In genomic region chr15:55289011-55289572, GRCh38 we compare ENCODE assay signal across 8 cellular contexts. TPM values are rescaled to one million over a fixed set of nuclear protein-coding genes. Genes with fewer than 3 reads are reported as not detected.
DNase-seq lines count a peak whose midpoint lies in the region; ATAC-seq, FAIRE-seq and TF ChIP-seq lines count a peak whose summit lies in the region.

No MANE protein-coding gene starts in this region.

- peak overlapping the region; percentile 94 for H3K4me2 ChIP-seq in astrocyte (ENCODE audit: low read length)
- peak overlapping the region; percentile 99 for H3K4me2 ChIP-seq in smooth muscle cell

- H3K36me3 Mint-ChIP-seq in astrocyte (ENCODE audit: low read depth, unreplicated experiment): peaks cover 2% of the 10 kb centered on the region

- H4K20me1 ChIP-seq in astrocyte (ENCODE audit: insufficient read depth, low read length) (peaks cover 4% of the 10 kb centered on the region), smooth muscle cell (ENCODE audit: low read depth) (no peaks in the 10 kb centered on the region)

- CTCF ChIA-PET in RWPE1 (lab: Yijun Ruan, JAX): interaction anchor here (0.5 to 0.7 kb wide), 2 partner anchors 29 to 72 kb away, joined by 3 read pairs; no protein-coding TSS in a partner anchor

- H3K4me1 ChIP-seq in astrocyte (ENCODE audit: insufficient read depth, low read length) (peaks cover 7% of the 10 kb centered on the region), iPS-18a (ENCODE audit: control insufficient read depth, low read depth, low read length) (peaks cover 16% of the 10 kb centered on the region), smooth muscle cell (ENCODE audit: low read depth) (peaks cover 7% of the 10 kb centered on the region)

- H3F3A ChIP-seq in smooth muscle cell (ENCODE audit: low read depth): no peaks in the 10 kb centered on the region

- POLR2A ChIA-PET in RWPE1 (lab: Yijun Ruan, JAX; ENCODE audit: low non-redundant PET): no interaction called here

- no peaks in the 10 kb centered on the region for H3K9me3 ChIP-seq in astrocyte (ENCODE audit: insufficient read depth, low read depth, low read length)
- H3K9me3 ChIP-seq in iPS-18a (ENCODE audit: control insufficient read depth, low read depth, low read length): no peaks in the 10 kb centered on the region
- H3K9me3 ChIP-seq in smooth muscle cell (replicated peaks; ENCODE audit: low read depth): no peaks in the 10 kb centered on the region

- peak overlapping the region; percentile 83 for H3K27ac Mint-ChIP-seq in astrocyte (ENCODE audit: unreplicated experiment)

- no peak for FAIRE-seq in astrocyte (lab: Jason Lieb, UNC)

- H3K27ac ChIP-seq in RWPE1 (peak overlapping the region; percentile 87), astrocyte (ENCODE audit: low read depth, low read length) (peak overlapping the region; percentile 84), iPS-18a (ENCODE audit: low read length) (no peak overlapping the region), smooth muscle cell (ENCODE audit: low read depth) (peak overlapping the region; percentile 82)

- WGBS in smooth muscle cell (ENCODE audit: low lambda C conversion rate): 9% methylated on average over 15 of the region's 15 CpGs

- H3K27me3 ChIP-seq in astrocyte (ENCODE audit: insufficient read depth, low read length) (no peaks in the 10 kb centered on the region), iPS-18a (ENCODE audit: control insufficient read depth, insufficient read depth, low read length) (peaks cover 8% of the 10 kb centered on the region), smooth muscle cell (ENCODE audit: low read depth) (no peaks in the 10 kb centered on the region)

- peak overlapping the region; percentile 98 for H2AFZ ChIP-seq in astrocyte (ENCODE audit: low read depth, low read length)
- peak overlapping the region; percentile 99 for H2AFZ ChIP-seq in smooth muscle cell (ENCODE audit: low read depth)

- H3K4me3 ChIP-seq in astrocyte (ENCODE audit: insufficient read depth, low read depth, low read length) (peak overlapping the region; percentile 86), iPS-18a (ENCODE audit: low read length) (peak overlapping the region; percentile 93), smooth muscle cell (peak overlapping the region; percentile 99)

- H3K9me3 Mint-ChIP-seq in astrocyte (ENCODE audit: unreplicated experiment): no peaks in the 10 kb centered on the region

- H3K4me1 Mint-ChIP-seq in astrocyte (ENCODE audit: low read depth, unreplicated experiment): peaks cover 4% of the 10 kb centered on the region

- peak overlapping the region; percentile 96 for H3K9ac ChIP-seq in astrocyte (ENCODE audit: low read length)
- H3K9ac ChIP-seq in iPS-18a (ENCODE audit: low read length): peak overlapping the region; percentile 58
- peak overlapping the region; percentile 90 for H3K9ac ChIP-seq in smooth muscle cell (ENCODE audit: low read depth)

- H3K79me2 ChIP-seq in astrocyte (ENCODE audit: insufficient read depth, low read length) (peaks cover 40% of the 10 kb centered on the region), smooth muscle cell (ENCODE audit: low read depth) (peaks cover 44% of the 10 kb centered on the region)

- DNase-seq in GM03348 (ENCODE audit: low spot score): peak; percentile 63
- peak; percentile 53 for DNase-seq in RWPE1 (ENCODE audit: low spot score)
- peak; percentile 17 for DNase-seq in astrocyte (ENCODE audit: low read depth)
- no peak for DNase-seq in smooth muscle cell (lab: John Stamatoyannopoulos, UW; ENCODE audit: unreplicated experiment)

- TF ChIP-seq CTCF in RWPE1 (conservative IDR thresholded peaks at IDR 0.05; ENCODE audit: low read depth): no peak
- TF ChIP-seq CTCF in astrocyte (IDR thresholded peaks at IDR 0.05; ENCODE audit: insufficient read depth, low read depth, low read length): no peak
- no peak for TF ChIP-seq CTCF in smooth muscle cell (IDR thresholded peaks at IDR 0.05; ENCODE audit: borderline replicate concordance, insufficient read depth, poor library complexity, severe bottlenecking)

- H3K27me3 Mint-ChIP-seq in astrocyte (ENCODE audit: low read depth, unreplicated experiment): no peaks in the 10 kb centered on the region

- peak overlapping the region; percentile 89 for H3K4me3 Mint-ChIP-seq in astrocyte (ENCODE audit: unreplicated experiment)

- no peaks in the 10 kb centered on the region for H3K36me3 ChIP-seq in astrocyte (ENCODE audit: insufficient read depth, low read length)
- no peaks in the 10 kb centered on the region for H3K36me3 ChIP-seq in iPS-18a (ENCODE audit: control insufficient read depth, low read depth, low read length)
- H3K36me3 ChIP-seq in smooth muscle cell (ENCODE audit: low read depth): no peaks in the 10 kb centered on the region

- peak; percentile 19 for ATAC-seq in HG02763 (IDR thresholded peaks at IDR 0.05; ENCODE audit: unreplicated experiment)
- no peak for ATAC-seq in HG02852 (IDR thresholded peaks at IDR 0.05; ENCODE audit: unreplicated experiment)
- ATAC-seq in GM21423 (IDR thresholded peaks at IDR 0.05; ENCODE audit: unreplicated experiment): no peak

RNA-seq across cellular contexts. Expression of gene RAB27A, which starts 0.5 kb away (rescaled TPM):
- total RNA-seq in astrocyte (17.8 and 18.8 TPM in 2 replicates), smooth muscle cell (14.6 and 18.0 TPM in 2 replicates)
- polyA plus RNA-seq in smooth muscle cell: 15.6 and 16.6 TPM in 2 replicates

RNA-seq across cellular contexts. Expression of gene PIGBOS1, which starts 29.8 kb away (rescaled TPM):
- total RNA-seq in astrocyte (8.9 and 9.5 TPM in 2 replicates), smooth muscle cell (14.6 and 32.2 TPM in 2 replicates)
- polyA plus RNA-seq in smooth muscle cell: 18.4 and 25.0 TPM in 2 replicates

RNA-seq across cellular contexts. Expression of gene PIGB, which starts 29.9 kb away (rescaled TPM):
- 10.6 and 13.6 TPM in 2 replicates for total RNA-seq in astrocyte
- total RNA-seq in smooth muscle cell: 12.9 and 18.8 TPM in 2 replicates
- 10.4 and 11.1 TPM in 2 replicates for polyA plus RNA-seq in smooth muscle cell
